1 cellular context compared by ENCODE assay signal in the genomic region with DNA sequence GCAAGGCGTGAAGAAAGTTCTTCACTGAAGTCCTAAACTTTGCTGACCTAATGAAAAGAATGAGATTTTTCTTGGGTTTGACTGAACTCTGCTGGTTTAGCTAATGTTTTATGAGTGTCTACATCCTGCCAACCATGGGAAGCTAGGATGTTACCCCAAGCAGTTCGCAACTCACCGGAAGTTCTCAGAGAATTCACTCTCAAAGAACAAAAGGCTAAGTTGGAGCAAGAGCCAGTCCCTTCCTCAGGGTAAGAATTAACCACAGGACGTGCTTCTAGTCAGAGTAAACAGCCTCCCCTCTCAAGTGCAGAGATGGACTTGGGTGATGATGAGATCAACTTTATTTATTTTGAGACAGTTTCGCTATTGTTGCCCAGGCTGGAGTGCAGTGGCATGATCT.
TF ChIP-seq lines count a peak whose summit lies in the region.

No MANE protein-coding gene starts in this region.

TF ChIP-seq in WTC11, 78 proteins besides CTCF, POLR2A, EP300 and RAD21:
- TF ChIP-seq ZNF281 (CRISPR knock-in tag; IDR thresholded peaks at IDR 0.05): no peak
- TF ChIP-seq JUN (CRISPR knock-in tag; IDR thresholded peaks at IDR 0.05): no peak
- TF ChIP-seq ARID4B (CRISPR knock-in tag; IDR thresholded peaks at IDR 0.05; ENCODE audit: borderline replicate concordance): no peak
- TF ChIP-seq, protein P1, sequence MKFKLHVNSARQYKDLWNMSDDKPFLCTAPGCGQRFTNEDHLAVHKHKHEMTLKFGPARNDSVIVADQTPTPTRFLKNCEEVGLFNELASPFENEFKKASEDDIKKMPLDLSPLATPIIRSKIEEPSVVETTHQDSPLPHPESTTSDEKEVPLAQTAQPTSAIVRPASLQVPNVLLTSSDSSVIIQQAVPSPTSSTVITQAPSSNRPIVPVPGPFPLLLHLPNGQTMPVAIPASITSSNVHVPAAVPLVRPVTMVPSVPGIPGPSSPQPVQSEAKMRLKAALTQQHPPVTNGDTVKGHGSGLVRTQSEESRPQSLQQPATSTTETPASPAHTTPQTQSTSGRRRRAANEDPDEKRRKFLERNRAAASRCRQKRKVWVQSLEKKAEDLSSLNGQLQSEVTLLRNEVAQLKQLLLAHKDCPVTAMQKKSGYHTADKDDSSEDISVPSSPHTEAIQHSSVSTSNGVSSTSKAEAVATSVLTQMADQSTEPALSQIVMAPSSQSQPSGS (CRISPR knock-in tag; IDR thresholded peaks at IDR 0.05; ENCODE audit: borderline replicate concordance, low read depth): no peak
- TF ChIP-seq ZBTB43 (CRISPR knock-in tag; IDR thresholded peaks at IDR 0.05): no peak
- TF ChIP-seq, protein P2, sequence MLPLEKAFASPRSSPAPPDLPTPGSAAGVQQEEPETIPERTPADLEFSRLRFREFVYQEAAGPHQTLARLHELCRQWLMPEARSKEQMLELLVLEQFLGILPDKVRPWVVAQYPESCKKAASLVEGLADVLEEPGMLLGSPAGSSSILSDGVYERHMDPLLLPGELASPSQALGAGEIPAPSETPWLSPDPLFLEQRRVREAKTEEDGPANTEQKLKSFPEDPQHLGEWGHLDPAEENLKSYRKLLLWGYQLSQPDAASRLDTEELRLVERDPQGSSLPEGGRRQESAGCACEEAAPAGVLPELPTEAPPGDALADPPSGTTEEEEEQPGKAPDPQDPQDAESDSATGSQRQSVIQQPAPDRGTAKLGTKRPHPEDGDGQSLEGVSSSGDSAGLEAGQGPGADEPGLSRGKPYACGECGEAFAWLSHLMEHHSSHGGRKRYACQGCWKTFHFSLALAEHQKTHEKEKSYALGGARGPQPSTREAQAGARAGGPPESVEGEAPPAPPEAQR (CRISPR knock-in tag; IDR thresholded peaks at IDR 0.05): no peak
- no peak for TF ChIP-seq RELA (CRISPR knock-in tag; IDR thresholded peaks at IDR 0.05; ENCODE audit: borderline replicate concordance)
- no peak for TF ChIP-seq NFYB (CRISPR knock-in tag; conservative IDR thresholded peaks at IDR 0.05; ENCODE audit: low read depth)
- no peak for TF ChIP-seq ZNF138 (CRISPR knock-in tag; conservative IDR thresholded peaks at IDR 0.05)
- no peak for TF ChIP-seq ZNF121 (CRISPR knock-in tag; IDR thresholded peaks at IDR 0.05)
- TF ChIP-seq HMGA2 (CRISPR knock-in tag; IDR thresholded peaks at IDR 0.05): no peak
- TF ChIP-seq NR1H2 (CRISPR knock-in tag; IDR thresholded peaks at IDR 0.05): no peak
- no peak for TF ChIP-seq STAT6 (CRISPR knock-in tag; conservative IDR thresholded peaks at IDR 0.05; ENCODE audit: low read depth)
- TF ChIP-seq, protein P3, sequence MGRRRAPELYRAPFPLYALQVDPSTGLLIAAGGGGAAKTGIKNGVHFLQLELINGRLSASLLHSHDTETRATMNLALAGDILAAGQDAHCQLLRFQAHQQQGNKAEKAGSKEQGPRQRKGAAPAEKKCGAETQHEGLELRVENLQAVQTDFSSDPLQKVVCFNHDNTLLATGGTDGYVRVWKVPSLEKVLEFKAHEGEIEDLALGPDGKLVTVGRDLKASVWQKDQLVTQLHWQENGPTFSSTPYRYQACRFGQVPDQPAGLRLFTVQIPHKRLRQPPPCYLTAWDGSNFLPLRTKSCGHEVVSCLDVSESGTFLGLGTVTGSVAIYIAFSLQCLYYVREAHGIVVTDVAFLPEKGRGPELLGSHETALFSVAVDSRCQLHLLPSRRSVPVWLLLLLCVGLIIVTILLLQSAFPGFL (CRISPR knock-in tag; IDR thresholded peaks at IDR 0.05; ENCODE audit: borderline replicate concordance): no peak
- TF ChIP-seq ZNF423 (CRISPR knock-in tag; IDR thresholded peaks at IDR 0.05): no peak
- no peak for TF ChIP-seq FOXJ3 (CRISPR knock-in tag; IDR thresholded peaks at IDR 0.05; ENCODE audit: borderline replicate concordance)
- no peak for TF ChIP-seq IRF2 (CRISPR knock-in tag; IDR thresholded peaks at IDR 0.05; ENCODE audit: borderline replicate concordance, low read depth)
- TF ChIP-seq FOXP4 (CRISPR knock-in tag; IDR thresholded peaks at IDR 0.05): no peak
- no peak for TF ChIP-seq E2F4 (CRISPR knock-in tag; IDR thresholded peaks at IDR 0.05; ENCODE audit: borderline replicate concordance, low read depth)
